In genomic region chr2:6506311-6507258, GRCh38 we compare ENCODE assay signal across 17 cellular contexts.
DNase-seq lines count a peak whose midpoint lies in the region; ATAC-seq and TF ChIP-seq lines count a peak whose summit lies in the region.
"Had no signal": no experiment of that assay in that cellular context is flagged by ENCODE, and none has a peak within 500 bp of the region (broad histone marks: within the 10 kb centered on the region; RNA-seq: fewer than 3 reads in every experiment).

No MANE protein-coding gene starts in this region.

- H3K9ac ChIP-seq in PC-3 (ENCODE audit: low read length) (no peak overlapping the region), neuronal stem cell (ENCODE audit: low read depth, low read length, poor library complexity) (no peak overlapping the region)

- H3K4me2 ChIP-seq in PC-3 (ENCODE audit: low read length) (no peak overlapping the region), neuronal stem cell (ENCODE audit: insufficient read depth, low read length, poor library complexity, severe bottlenecking) (no peak overlapping the region)

- CTCF ChIA-PET in PC-3 (lab: Charles Lee): no interaction called here

- POLR2A ChIA-PET in PC-3 (lab: Charles Lee; ENCODE audit: unreplicated experiment): no interaction called here

- H2BK12ac ChIP-seq in neuronal stem cell (ENCODE audit: low read length): no peak overlapping the region

- H3K27ac ChIP-seq in PC-3 (ENCODE audit: low read length) (no peak overlapping the region), epithelial cell of prostate (no peak overlapping the region), neuronal stem cell (replicated peaks; ENCODE audit: low read length) (no peak overlapping the region)
- H3K27ac ChIP-seq: neutrophil, suprapubic skin had no signal

- no peak overlapping the region for H3K4me3 ChIP-seq in PC-3 (ENCODE audit: low read length)
- H3K4me3 ChIP-seq in neuronal stem cell (ENCODE audit: low read length in 2 of 2): no peak overlapping the region
- H3K4me3 ChIP-seq: suprapubic skin had no signal

- no TSS peak for BruUV-seq in PC-3 (replicated peaks; lab: Mats Ljungman, UMichigan)

- no peak overlapping the region for H3K18ac ChIP-seq in neuronal stem cell (ENCODE audit: low read length)

- H2BK120ac ChIP-seq in neuronal stem cell (ENCODE audit: low read depth, low read length): no peak overlapping the region

- intact Hi-C loops in PC-3 (cut with micrococcal nuclease): no loop called here

- H2AFZ ChIP-seq in PC-3 (ENCODE audit: low read length): no peak overlapping the region
- H2AFZ ChIP-seq in neuronal stem cell (ENCODE audit: low read length): peak overlapping the region; percentile 2

- WGBS in neuronal stem cell (ENCODE audit: extremely low coverage in 2 of 2, insufficient read length in 2 of 2, insufficient replicate concordance in 1 of 2), 2 donors: no CpG with 5 or more reads among the region's 14 CpGs

- DNase-seq in EH (ENCODE audit: low read depth) (peak; percentile 87), PC-3 (peak; percentile 71), epithelial cell of prostate (ENCODE audit: low read depth, low spot score) (peak; percentile 36), neuronal stem cell (ENCODE audit: low spot score) (no peak)
- DNase-seq in activated naive CD4-positive, alpha-beta T cell treated with Interleukin-2 at 50 U/mL for 16 hours: no peak
- no peak for DNase-seq in stimulated activated naive CD8-positive, alpha-beta T cell treated with anti-CD3 and anti-CD28 coated beads, Interleukin-15, Interleukin-2, amounts not matched to agents 100 U/mL and 50 U/mL, for 24 hours
- DNase-seq: activated CD4-positive, alpha-beta T cell treated with anti-CD3 and anti-CD28 coated beads, Interleukin-2, amount 50 U/mL, for 48 hours; activated naive CD4-positive, alpha-beta T cell treated with anti-CD3 and anti-CD28 coated beads for 36 hours; CD8-positive, alpha-beta T cell; effector memory CD4-positive, alpha-beta T cell; MM.1S; stimulated activated CD4-positive, alpha-beta T cell treated with anti-CD3 and anti-CD28 coated beads, Interleukin-4, amount 100 ng/mL, for 4 hours; T-cell had no signal

- H4K20me1 ChIP-seq in PC-3 (ENCODE audit: low read length): no peaks in the 10 kb centered on the region

- no peaks in the 10 kb centered on the region for H3K36me3 ChIP-seq in PC-3 (ENCODE audit: low read depth, low read length)
- H3K36me3 ChIP-seq in neuronal stem cell (replicated peaks in 1 of 2; ENCODE audit: control insufficient read depth in 2 of 2, insufficient read depth in 2 of 2, low read length in 2 of 2): no peaks in the 10 kb centered on the region
- H3K36me3 ChIP-seq: neutrophil, suprapubic skin had no signal

- ATAC-seq in PC-3: 0 out of 2 replicates have a peak, but pooled peaks have one; percentile 29
- no peak for ATAC-seq in HG02870 (IDR thresholded peaks at IDR 0.05; ENCODE audit: unreplicated experiment)
- no peak for ATAC-seq in GM18868 (IDR thresholded peaks at IDR 0.05; ENCODE audit: unreplicated experiment)
- no peak for ATAC-seq in stimulated activated naive CD8-positive, alpha-beta T cell treated with anti-CD3 and anti-CD28 coated beads, Interleukin-15, Interleukin-2, amounts not matched to agents 100 U/mL and 50 U/mL, for 24 hours
- ATAC-seq: CD8-positive, alpha-beta T cell; T-cell had no signal

- no peaks in the 10 kb centered on the region for H3K79me2 ChIP-seq in PC-3 (ENCODE audit: low read length)

- no peak overlapping the region for H3K4ac ChIP-seq in neuronal stem cell (ENCODE audit: low read length)

- TF ChIP-seq CTCF in PC-3 (conservative IDR thresholded peaks at IDR 0.05; ENCODE audit: low read depth, low read length): no peak

- no peaks in the 10 kb centered on the region for H3K9me2 ChIP-seq in PC-3 (replicated peaks; ENCODE audit: low read length)

- H3K27me3 ChIP-seq in PC-3 (ENCODE audit: low read length) (peaks cover 8% of the 10 kb centered on the region; the same call in 1 of the 2 replicates), neuronal stem cell (ENCODE audit: control insufficient read depth in 3 of 3, insufficient read depth in 3 of 3, low read depth in 1 of 3, low read length in 3 of 3) (no peaks in the 10 kb centered on the region)
- H3K27me3 ChIP-seq: neutrophil, suprapubic skin had no signal

- H3K9me3 ChIP-seq in PC-3 (ENCODE audit: low read length) (no peaks in the 10 kb centered on the region), neuronal stem cell (replicated peaks in 1 of 2; ENCODE audit: control insufficient read depth in 2 of 2, insufficient read depth in 1 of 2, low read depth in 1 of 2, low read length in 2 of 2) (peaks cover 0 to 3% of the 10 kb centered on the region in 2 donors)
- H3K9me3 ChIP-seq: neutrophil, suprapubic skin had no signal

- no peak overlapping the region for H3K14ac ChIP-seq in neuronal stem cell (ENCODE audit: low read length)

- H4K91ac ChIP-seq in neuronal stem cell (ENCODE audit: low read depth, low read length, poor library complexity): no peak overlapping the region

- no peak overlapping the region for H3K23ac ChIP-seq in neuronal stem cell (ENCODE audit: low read depth, low read length, poor library complexity)

- peaks cover 6% of the 10 kb centered on the region; the same call in 1 of the 2 replicates for H3K4me1 ChIP-seq in PC-3 (ENCODE audit: insufficient read depth, low read length)
- peaks cover 0 to 3% of the 10 kb centered on the region in 2 donors for H3K4me1 ChIP-seq in neuronal stem cell (ENCODE audit: control insufficient read depth in 2 of 2, insufficient read depth in 1 of 2, low read depth in 1 of 2, low read length in 2 of 2)
- H3K4me1 ChIP-seq: suprapubic skin had no signal

- H3F3A ChIP-seq in PC-3 (ENCODE audit: low read length, unreplicated experiment): no peaks in the 10 kb centered on the region

- no peaks in the 10 kb centered on the region for H3K79me1 ChIP-seq in neuronal stem cell (ENCODE audit: low read depth, low read length)

- H2BK5ac ChIP-seq in neuronal stem cell (ENCODE audit: low read length): no peak overlapping the region

- H4K8ac ChIP-seq in neuronal stem cell (ENCODE audit: low read depth, low read length): no peak overlapping the region

- H2BK15ac ChIP-seq in neuronal stem cell (ENCODE audit: low read length): no peak overlapping the region

- no peak overlapping the region for H2AK5ac ChIP-seq in neuronal stem cell (ENCODE audit: low read depth, low read length)

Comparison
In these comparisons a context has a peak if more than half of its experiments do, and no peak if none do; other contexts are left out.
1. DNase-seq: peak in EH (single experiment), PC-3 (single experiment) and epithelial cell of prostate (single experiment); none in neuronal stem cell (single experiment), activated naive CD4-positive, alpha-beta T cell treated with Interleukin-2 at 50 U/mL for 16 hours (single experiment) and stimulated activated naive CD8-positive, alpha-beta T cell treated with anti-CD3 and anti-CD28 coated beads, Interleukin-15, Interleukin-2, amounts not matched to agents 100 U/mL and 50 U/mL, for 24 hours (single experiment).